Comparison of ENCODE assay signal across 27 cellular contexts in genomic region chr10:36496728-36497127, GRCh38.
A peak's percentile ranks its signal among the peaks of the same experiment; 100 is the strongest.
DNase-seq lines count a peak whose midpoint lies in the region; ATAC-seq, FAIRE-seq and TF ChIP-seq lines count a peak whose summit lies in the region.
"Had no signal": no experiment of that assay in that cellular context is flagged by ENCODE, and none has a peak within 500 bp of the region (broad histone marks: within the 10 kb centered on the region; RNA-seq: fewer than 3 reads in every experiment).

No MANE protein-coding gene starts in this region.

- FAIRE-seq in frontal cortex (lab: Jason Lieb, UNC) (peak; percentile 19), pancreas (lab: Jason Lieb, UNC) (peak; percentile 23)
- FAIRE-seq: A204.1, GM12878, GM12892, GM18507 had no signal

- no peak overlapping the region for H2AFZ ChIP-seq in PC-3 (ENCODE audit: low read length)

- intact Hi-C loops in PC-3 (cut with micrococcal nuclease), result no loop called here
- intact Hi-C loops in pancreas (cut with DNase I), result no loop called here
- intact Hi-C loops in left cardiac atrium (cut with DNase I), result no loop called here
- intact Hi-C loops in left ventricle myocardium inferior (cut with micrococcal nuclease), result no loop called here
- intact Hi-C loops in aorta (cut with DNase I), result loop anchor here in 1 of 2 donors (10.0 kb wide), 1 partner anchor 152 kb away; no protein-coding TSS in a partner anchor

- H3K9ac ChIP-seq in PC-3 (ENCODE audit: low read length), result peak overlapping the region; percentile 37
- H3K9ac ChIP-seq: BLaER1 had no signal

- no peaks in the 10 kb centered on the region for H3K79me2 ChIP-seq in PC-3 (ENCODE audit: low read length)

- CTCF ChIA-PET in PC-3 (lab: Charles Lee), result interaction anchor here (0.6 kb wide), 2 partner anchors 229 to 863 kb away, joined by 3 to 4 read pairs; no protein-coding TSS in a partner anchor

- peaks cover 82% of the 10 kb centered on the region for H3K4me1 ChIP-seq in PC-3 (ENCODE audit: insufficient read depth, low read length)
- no peaks in the 10 kb centered on the region for H3K4me1 ChIP-seq in pancreas
- H3K4me1 ChIP-seq in left ventricle myocardium inferior, result peaks cover 4% of the 10 kb centered on the region
- H3K4me1 ChIP-seq in aorta (ENCODE audit: control insufficient read depth in 1 of 2, insufficient read depth in 2 of 2, low read length in 2 of 2), result peaks cover 0 to 13% of the 10 kb centered on the region in 2 donors
- H3K4me1 ChIP-seq: BE2C, BLaER1 had no signal

- DNase-seq in PC-3, result peak; percentile 71
- DNase-seq in frontal cortex (ENCODE audit: low spot score in 2 of 2), result no peak
- DNase-seq in pancreas, result no peak
- no peak for DNase-seq in SK-N-DZ (ENCODE audit: low spot score)
- DNase-seq in left cardiac atrium, result no peak
- no peak for DNase-seq in left ventricle myocardium inferior
- DNase-seq in aorta, result no peak
- DNase-seq: 8988T; ACHN; BE2C; C1 segment of cervical spinal cord; CD4-positive, alpha-beta memory T cell; CD4-positive, CD25-positive, alpha-beta regulatory T cell; CD8-positive, alpha-beta memory T cell; COR-L47; DMS 273 treated with DMSO at 0.1 percent for 48 hours; DMS153; DMS53; DMS79; DND-41; EL; GDM1 had no signal

- no TSS peak for BruUV-seq in PC-3 (replicated peaks; lab: Mats Ljungman, UMichigan)

- H3K9me2 ChIP-seq in PC-3 (replicated peaks; ENCODE audit: low read length), result no peaks in the 10 kb centered on the region

- H4K20me1 ChIP-seq in PC-3 (ENCODE audit: low read length), result no peaks in the 10 kb centered on the region
- H4K20me1 ChIP-seq: BLaER1 had no signal

- H3K27me3 ChIP-seq in PC-3 (ENCODE audit: low read length) (no peaks in the 10 kb centered on the region), pancreas (no peaks in the 10 kb centered on the region), left ventricle myocardium inferior (ENCODE audit: low read depth) (no peaks in the 10 kb centered on the region), aorta (ENCODE audit: control insufficient read depth in 1 of 2, insufficient read depth in 2 of 2, low read length in 1 of 2) (no peaks in the 10 kb centered on the region)
- H3K27me3 ChIP-seq: BE2C, BLaER1 had no signal

- ATAC-seq in PC-3, result no peak
- ATAC-seq in pancreas, result no peak
- ATAC-seq in left cardiac atrium, result no peak
- no peak for ATAC-seq in aorta (ENCODE audit: low FRiP score)
- ATAC-seq: GM12878 had no signal

- H3K4me3 ChIP-seq in PC-3 (ENCODE audit: low read length), result no peak overlapping the region
- no peak overlapping the region for H3K4me3 ChIP-seq in pancreas
- no peak overlapping the region for H3K4me3 ChIP-seq in left ventricle myocardium inferior
- H3K4me3 ChIP-seq in aorta (ENCODE audit: low read length in 2 of 2), result no peak overlapping the region
- H3K4me3 ChIP-seq: BLaER1, GM12878 had no signal

- POLR2A ChIA-PET in PC-3 (lab: Charles Lee; ENCODE audit: unreplicated experiment), result interaction anchor here (0.5 to 0.8 kb wide), 2 partner anchors 38 to 323 kb away, joined by 3 to 6 read pairs; no protein-coding TSS in a partner anchor

- H3K27ac ChIP-seq in PC-3 (ENCODE audit: low read length) (peak overlapping the region; percentile 68), pancreas (no peak overlapping the region), left ventricle myocardium inferior (replicated peaks) (no peak overlapping the region), aorta (ENCODE audit: low read depth in 1 of 2, low read length in 2 of 2) (no peak overlapping the region)
- H3K27ac ChIP-seq: BLaER1 had no signal

- no peak overlapping the region; the same call in 1 of the 2 replicates for H3K4me2 ChIP-seq in PC-3 (ENCODE audit: low read length)
- H3K4me2 ChIP-seq: BLaER1 had no signal

- WGBS in pancreas, 2 donors, result 74 to 92% methylated on average over 1 of the region's 1 CpG
- WGBS in aorta, 2 donors, result 2 to 5% methylated on average over 1 of the region's 1 CpG

- no peaks in the 10 kb centered on the region for H3K36me3 ChIP-seq in PC-3 (ENCODE audit: low read depth, low read length)
- no peaks in the 10 kb centered on the region for H3K36me3 ChIP-seq in pancreas
- H3K36me3 ChIP-seq in left ventricle myocardium inferior, result no peaks in the 10 kb centered on the region
- no peaks in the 10 kb centered on the region for H3K36me3 ChIP-seq in aorta (ENCODE audit: control insufficient read depth in 1 of 2, insufficient read depth in 2 of 2, low read length in 1 of 2)
- H3K36me3 ChIP-seq: BE2C, BLaER1 had no signal

- H3K9me3 ChIP-seq in PC-3 (ENCODE audit: low read length) (no peaks in the 10 kb centered on the region), pancreas (no peaks in the 10 kb centered on the region), left ventricle myocardium inferior (replicated peaks) (no peaks in the 10 kb centered on the region), aorta (ENCODE audit: control insufficient read depth, low read length) (no peaks in the 10 kb centered on the region)
- H3K9me3 ChIP-seq: BE2C, BLaER1 had no signal

- TF ChIP-seq CTCF in PC-3 (conservative IDR thresholded peaks at IDR 0.05; ENCODE audit: low read depth, low read length) (no peak), pancreas (IDR thresholded peaks at IDR 0.05) (no peak), left ventricle myocardium inferior (IDR thresholded peaks at IDR 0.05; ENCODE audit: borderline replicate concordance) (no peak)

- H3F3A ChIP-seq in PC-3 (ENCODE audit: low read length, unreplicated experiment), result peaks cover 21% of the 10 kb centered on the region
